In genomic region chr5:77443670-77444069, GRCh38 we compare ENCODE assay signal across 24 cellular contexts. TPM values are rescaled to one million over a fixed set of nuclear protein-coding genes. Genes with fewer than 3 reads are reported as not detected.
DNase-seq lines count a peak whose midpoint lies in the region; ATAC-seq, FAIRE-seq and TF ChIP-seq lines count a peak whose summit lies in the region.
"Had no signal": no experiment of that assay in that cellular context is flagged by ENCODE, and none has a peak within 500 bp of the region (broad histone marks: within the 10 kb centered on the region; RNA-seq: fewer than 3 reads in every experiment).

No MANE protein-coding gene starts in this region.

- H3K14ac ChIP-seq in IMR-90 (replicated peaks; ENCODE audit: low read depth, low read length), result no peak overlapping the region

- no peaks in the 10 kb centered on the region for H3K9me3 ChIP-seq in A549
- no peaks in the 10 kb centered on the region for H3K9me3 ChIP-seq in IMR-90 (ENCODE audit: control insufficient read depth, insufficient read depth, low read length)
- H3K9me3 ChIP-seq: Caco-2 had no signal

- no peak overlapping the region for H3K4me3 Mint-ChIP-seq in chondrocyte (ENCODE audit: unreplicated experiment)
- no peak overlapping the region for H3K4me3 Mint-ChIP-seq in neural crest cell
- H3K4me3 Mint-ChIP-seq: B cell; CD4-positive, alpha-beta T cell; CD8-positive, alpha-beta T cell had no signal

- no peak overlapping the region for H3K4me2 ChIP-seq in A549
- no peak overlapping the region for H3K4me2 ChIP-seq in IMR-90 (ENCODE audit: low read depth, low read length)
- H3K4me2 ChIP-seq: BLaER1 treated with 17β-estradiol and CSF1 and Interleukin-3, amounts not matched to agents 10 nM and 100 nM had no signal

- no peak overlapping the region for H3K4ac ChIP-seq in IMR-90 (ENCODE audit: low read depth, low read length)

- no peaks in the 10 kb centered on the region for H3K9me1 ChIP-seq in IMR-90 (ENCODE audit: insufficient read depth, low read length)

- H3K27me3 Mint-ChIP-seq in chondrocyte (ENCODE audit: low read depth) (no peaks in the 10 kb centered on the region), neural crest cell (ENCODE audit: low read depth) (no peaks in the 10 kb centered on the region)
- H3K27me3 Mint-ChIP-seq: B cell; CD4-positive, alpha-beta T cell had no signal

- H2BK5ac ChIP-seq in IMR-90 (ENCODE audit: low read depth, low read length, poor library complexity, severe bottlenecking), result no peak overlapping the region

- TF ChIP-seq EP300 in A549 (IDR thresholded peaks at IDR 0.05), result no peak

- H2BK15ac ChIP-seq in IMR-90 (ENCODE audit: low read depth, low read length), result no peak overlapping the region

- H3K27ac ChIP-seq in A549 (no peak overlapping the region), IMR-90 (ENCODE audit: insufficient read depth, low read length) (no peak overlapping the region)
- H3K27ac ChIP-seq: BLaER1 treated with 17β-estradiol and CSF1 and Interleukin-3, amounts not matched to agents 10 nM and 100 nM; C4-2B had no signal

- H3K9me3 Mint-ChIP-seq in chondrocyte (ENCODE audit: low read depth) (peaks cover 9% of the 10 kb centered on the region), neural crest cell (peaks cover 15% of the 10 kb centered on the region)
- H3K9me3 Mint-ChIP-seq: CD4-positive, alpha-beta T cell had no signal

- H3K27me3 ChIP-seq in IMR-90 (ENCODE audit: control insufficient read depth, insufficient read depth, low read length), result no peaks in the 10 kb centered on the region
- H3K27me3 ChIP-seq: BLaER1 treated with 17β-estradiol and CSF1 and Interleukin-3, amounts not matched to agents 10 nM and 100 nM had no signal

- TF ChIP-seq RAD21 in A549 (conservative IDR thresholded peaks at IDR 0.05 in 1 of 2, IDR thresholded peaks at IDR 0.05 in 1 of 2), result no peak
- no peak for TF ChIP-seq RAD21 in IMR-90 (IDR thresholded peaks at IDR 0.05; ENCODE audit: low read length)

- peaks cover 2 to 3% of the 10 kb centered on the region in 2 experiments; a peak in 3 of 4 replicates for H3K79me1 ChIP-seq in IMR-90 (ENCODE audit: low read depth in 1 of 2, low read length in 2 of 2)

- CTCF ChIA-PET in A549 (lab: Yijun Ruan, JAX) (interaction anchor here (0.6 to 1.2 kb wide), 3 partner anchors 179 to 486 kb away, joined by 3 read pairs; no protein-coding TSS in a partner anchor), IMR-90 (lab: Yijun Ruan, JAX) (no interaction called here)

- H3K4me1 ChIP-seq in A549, result no peaks in the 10 kb centered on the region
- no peaks in the 10 kb centered on the region; the same call in 1 of the 2 replicates for H3K4me1 ChIP-seq in IMR-90 (ENCODE audit: control insufficient read depth, insufficient read depth, low read length)
- H3K4me1 ChIP-seq: Caco-2 had no signal

- DNase-seq in A549 (ENCODE audit: low read depth in 1 of 2, low spot score in 1 of 2), result no peak
- DNase-seq in IMR-90, result no peak
- no peak for DNase-seq in chondrocyte (ENCODE audit: low spot score)
- DNase-seq in neural crest cell (ENCODE audit: low read depth, low spot score), result no peak
- no peak for DNase-seq in cortex of kidney (lab: John Stamatoyannopoulos, UW)
- DNase-seq in HTR-8/SVneo (ENCODE audit: insufficient read length, low spot score), result no peak
- DNase-seq in nucleus accumbens (lab: John Stamatoyannopoulos, UW), result no peak
- DNase-seq: 8988T; AML-193; Caco-2; Calu3; CD4-positive, alpha-beta T cell; CD8-positive, alpha-beta T cell; DMS79 treated with DMSO at 0.1 percent for 48 hours; GF-D8 had no signal

- 97% methylated on average over 1 of the region's 1 CpG for WGBS in A549 (ENCODE audit: missing lambda C conversion rate)
- WGBS in IMR-90 (ENCODE audit: extremely low coverage in 2 of 2, insufficient read length in 1 of 2), 2 experiments, result no CpG with 5 or more reads among the region's 1 CpG

- no peak overlapping the region for H2AK9ac ChIP-seq in IMR-90 (replicated peaks; ENCODE audit: low read depth, low read length, poor library complexity)

- no peak overlapping the region for H3K56ac ChIP-seq in IMR-90 (ENCODE audit: extremely low read depth, insufficient read depth, low read length)

- H4K91ac ChIP-seq in IMR-90 (ENCODE audit: insufficient read depth, low read depth, low read length), result no peak overlapping the region

- no peak overlapping the region for H2AFZ ChIP-seq in IMR-90 (replicated peaks; ENCODE audit: low read length, poor library complexity)

- no peaks in the 10 kb centered on the region for H4K20me1 ChIP-seq in IMR-90 (ENCODE audit: insufficient read depth, low read length)
- H4K20me1 ChIP-seq: BLaER1 treated with 17β-estradiol and CSF1 and Interleukin-3, amounts not matched to agents 10 nM and 100 nM had no signal

- H3K18ac ChIP-seq in IMR-90 (ENCODE audit: low read depth, low read length), result no peak overlapping the region

- ATAC-seq in A549 (no peak), IMR-90 (ENCODE audit: low read depth) (no peak), GM21515 (IDR thresholded peaks at IDR 0.05; ENCODE audit: unreplicated experiment) (no peak)
- ATAC-seq: CD8-positive, alpha-beta T cell had no signal

- dilution Hi-C loops in IMR-90 (cut with HindIII; ENCODE audit: low sequenced_read_pairs, unreplicated experiment), result no loop called here

- peak overlapping the region; percentile 25 for H3K27ac Mint-ChIP-seq in chondrocyte (ENCODE audit: unreplicated experiment)
- peak overlapping the region; percentile 19 for H3K27ac Mint-ChIP-seq in neural crest cell (ENCODE audit: unreplicated experiment)
- H3K27ac Mint-ChIP-seq: B cell; CD4-positive, alpha-beta T cell; CD8-positive, alpha-beta T cell had no signal

- no peak overlapping the region for H2BK20ac ChIP-seq in IMR-90 (ENCODE audit: low read depth, low read length)

- no peak overlapping the region for H3K4me3 ChIP-seq in A549
- no peak overlapping the region for H3K4me3 ChIP-seq in IMR-90 (ENCODE audit: insufficient read depth, low read depth, low read length)
- H3K4me3 ChIP-seq: BLaER1 treated with 17β-estradiol and CSF1 and Interleukin-3, amounts not matched to agents 10 nM and 100 nM had no signal

- in situ Hi-C loops in IMR-90 (cut with MboI; ENCODE audit: low sequenced_read_pairs), result no loop called here

- POLR2A ChIA-PET in A549 (lab: Yijun Ruan, JAX), result interaction anchor here (0.7 kb wide), 2 partner anchors 187 to 414 kb away, joined by 4 to 7 read pairs; no protein-coding TSS in a partner anchor
- POLR2A ChIA-PET in IMR-90 (lab: Charles Lee; ENCODE audit: unreplicated experiment), result no interaction called here

- no peak overlapping the region for H3K23ac ChIP-seq in IMR-90 (ENCODE audit: low read depth, low read length)

- BruUV-seq in IMR-90 (replicated peaks; lab: Mats Ljungman, UMichigan), result no TSS peak

- TF ChIP-seq CTCF in A549 (IDR thresholded peaks at IDR 0.05) (no peak), IMR-90 (conservative IDR thresholded peaks at IDR 0.05; ENCODE audit: low read depth, low read length) (no peak), chondrocyte (IDR thresholded peaks at IDR 0.05) (no peak), neural crest cell (conservative IDR thresholded peaks at IDR 0.05) (no peak)

- H2AK5ac ChIP-seq in IMR-90 (ENCODE audit: low read depth, low read length), result no peak overlapping the region

- H3K4me1 Mint-ChIP-seq in chondrocyte (ENCODE audit: low read depth) (peaks cover 5% of the 10 kb centered on the region), neural crest cell (peaks cover 3% of the 10 kb centered on the region)
- H3K4me1 Mint-ChIP-seq: B cell had no signal

- intact Hi-C loops in IMR-90 (cut with micrococcal nuclease), result no loop called here

- H4K8ac ChIP-seq in IMR-90 (ENCODE audit: low read depth in 2 of 2, low read length in 2 of 2), result no peak overlapping the region

- H4K5ac ChIP-seq in IMR-90 (ENCODE audit: low read depth, low read length), result no peak overlapping the region

- H3K9ac ChIP-seq in IMR-90 (ENCODE audit: low read depth, low read length), result no peak overlapping the region
- H3K9ac ChIP-seq: BLaER1 treated with 17β-estradiol and CSF1 and Interleukin-3, amounts not matched to agents 10 nM and 100 nM had no signal

- H3K36me3 ChIP-seq in IMR-90 (ENCODE audit: control insufficient read depth, insufficient read depth, low read length), result peaks cover 16% of the 10 kb centered on the region

- no peak for FAIRE-seq in A549 (lab: Jason Lieb, UNC)
- no peak for FAIRE-seq in HTR-8/SVneo (lab: Jason Lieb, UNC)
- FAIRE-seq: A204.1, D721Med, G401.6, GM12891, GM19239 had no signal

- H3K36me3 Mint-ChIP-seq in chondrocyte (ENCODE audit: low read depth) (peaks cover 27% of the 10 kb centered on the region), neural crest cell (ENCODE audit: low read depth) (peaks cover 43% of the 10 kb centered on the region)

- TF ChIP-seq POLR2A in A549 (IDR thresholded peaks at IDR 0.05; ENCODE audit: low read length) (no peak), IMR-90 (IDR thresholded peaks at IDR 0.05; ENCODE audit: low read depth, low read length) (no peak)

- no peak overlapping the region for H2BK120ac ChIP-seq in IMR-90 (ENCODE audit: low read depth, low read length)

TF ChIP-seq in A549, 52 proteins besides CTCF, POLR2A, EP300 and RAD21:
- peak; percentile 59 for TF ChIP-seq MAFK (IDR thresholded peaks at IDR 0.05; ENCODE audit: partially characterized antibody)
- no peak for TF ChIP-seq HOXA7 (CRISPR knock-in tag; IDR thresholded peaks at IDR 0.05)

TF ChIP-seq in IMR-90, 13 proteins besides CTCF, POLR2A, EP300 and RAD21:
- TF ChIP-seq SMC3 (IDR thresholded peaks at IDR 0.05; ENCODE audit: low read depth, low read length) (no peak), MAFK (IDR thresholded peaks at IDR 0.05; ENCODE audit: low read depth, low read length) (peak; percentile 47; the same call in 1 of the 2 replicates)

RNA-seq across cellular contexts. Expression of gene WDR41, which starts 48.4 kb away (rescaled TPM):
- 88.5 and 89.5 TPM in 2 replicates for polyA plus RNA-seq in A549 (2011; rRNA removed)
- polyA plus RNA-seq in A549 (2012; cell fraction: cytosol; rRNA removed), result 22.4 and 26.2 TPM in 2 replicates
- polyA plus RNA-seq in A549 (2012; cell fraction: nucleus; rRNA removed), result 7.6 and 11.2 TPM in 2 replicates
- polyA plus RNA-seq in A549 (2017; fragmentation: RNase III; extraction: RNeasy Plus Mini Kit Qiagen cat#74134 plus additional on column Dnase treatment), result 60.8 to 65.6 TPM (median 62.1 TPM) in 3 replicates
- polyA minus RNA-seq in A549 (2011; rRNA and poly(A)+ RNA removed), result 47.5 and 62.1 TPM in 2 replicates
- total RNA-seq in IMR-90 (2012; rRNA removed), result 72.1 and 104 TPM in 2 replicates
- 36.3 and 38.1 TPM in 2 replicates for polyA plus RNA-seq in IMR-90 (2012; rRNA removed)
- 7.4 and 19.6 TPM in 2 replicates for polyA plus RNA-seq in IMR-90 (2012; cell fraction: cytosol; rRNA removed)
- polyA plus RNA-seq in IMR-90 (2012; cell fraction: nucleus; rRNA removed; ENCODE audit: low replicate concordance), result 4.3 and 26.8 TPM in 2 replicates
- 95.1 to 124 TPM (median 109 TPM) in 3 replicates for total RNA-seq in chondrocyte
- 57.5 and 60.5 TPM in 2 replicates for total RNA-seq in neural crest cell
